In genomic region chr10:78312197-78313046, GRCh38 we compare ENCODE assay signal across 1 cellular context.
TF ChIP-seq lines count a peak whose summit lies in the region.

No MANE protein-coding gene starts in this region.

TF ChIP-seq in HepG2, 621 proteins besides CTCF, POLR2A, EP300 and RAD21 (continued from another document):
- TF ChIP-seq THRA (CRISPR knock-in tag; IDR thresholded peaks at IDR 0.05; ENCODE audit: borderline replicate concordance) (no peak), IRF2 (CRISPR knock-in tag; IDR thresholded peaks at IDR 0.05) (no peak), RCOR2 (CRISPR knock-in tag; IDR thresholded peaks at IDR 0.05) (no peak), PHF8 (CRISPR knock-in tag; IDR thresholded peaks at IDR 0.05) (no peak)
TF ChIP-seq in HepG2: peak in this region for 0.
